ENCODE assay signal across 8 cellular contexts in genomic region chr16:16593145-16593842, GRCh38.
A peak's percentile ranks its signal among the peaks of the same experiment; 100 is the strongest.
DNase-seq lines count a peak whose midpoint lies in the region; ATAC-seq and TF ChIP-seq lines count a peak whose summit lies in the region.
"Not testable (repeated sequence)": the region's sequence is repeated elsewhere in the genome, so short reads cannot be mapped to it uniquely, and the experiment has no call there.

No MANE protein-coding gene starts in this region.

- in situ Hi-C loops in KBM-7 (cut with MboI; ENCODE audit: low pct_unique_long_range_greater_than_20kb, low sequenced_read_pairs) = not testable (repeated sequence)

- not testable (repeated sequence) for H3K27ac ChIP-seq in coronary artery

- TF ChIP-seq POLR2A in GM18505 (IDR thresholded peaks at IDR 0.05; ENCODE audit: borderline replicate concordance, extremely low read depth, insufficient read depth, insufficient read length) = not testable (repeated sequence)

- ATAC-seq in GM18505 (IDR thresholded peaks at IDR 0.05; ENCODE audit: unreplicated experiment) (peak; percentile 51), left lobe of liver (peak; percentile 94)

- TF ChIP-seq CTCF in coronary artery (IDR thresholded peaks at IDR 0.05) = peak; percentile 32

- H3K4me3 ChIP-seq in coronary artery = not testable (repeated sequence)

- DNase-seq in A172 (ENCODE audit: low spot score) (peak; percentile 4), KBM-7 (peak; percentile 24), RKO (ENCODE audit: low spot score) (peak; percentile 10), left lobe of liver (ENCODE audit: low spot score) (peak; percentile 53)
- peak; percentile 13 for DNase-seq in activated CD8-positive, alpha-beta memory T cell treated with anti-CD3 and anti-CD28 coated beads, Interleukin-2, amount 50 U/mL, for 24 hours (ENCODE audit: extremely low read depth)
- DNase-seq in coronary artery (ENCODE audit: low spot score) = not testable (repeated sequence)
- DNase-seq in stimulated activated CD4-positive, alpha-beta T cell treated with anti-CD3 and anti-CD28 coated beads, Interleukin-1b, Interleukin-23, amount 100 ng/mL, for 24 hours (ENCODE audit: low read depth in 4 of 4, low spot score in 1 of 4) = peak in 3 of 4 experiments; percentile 2 to 20 (median 7)
